Comparison of ENCODE assay signal across 22 cellular contexts in the genomic region with DNA sequence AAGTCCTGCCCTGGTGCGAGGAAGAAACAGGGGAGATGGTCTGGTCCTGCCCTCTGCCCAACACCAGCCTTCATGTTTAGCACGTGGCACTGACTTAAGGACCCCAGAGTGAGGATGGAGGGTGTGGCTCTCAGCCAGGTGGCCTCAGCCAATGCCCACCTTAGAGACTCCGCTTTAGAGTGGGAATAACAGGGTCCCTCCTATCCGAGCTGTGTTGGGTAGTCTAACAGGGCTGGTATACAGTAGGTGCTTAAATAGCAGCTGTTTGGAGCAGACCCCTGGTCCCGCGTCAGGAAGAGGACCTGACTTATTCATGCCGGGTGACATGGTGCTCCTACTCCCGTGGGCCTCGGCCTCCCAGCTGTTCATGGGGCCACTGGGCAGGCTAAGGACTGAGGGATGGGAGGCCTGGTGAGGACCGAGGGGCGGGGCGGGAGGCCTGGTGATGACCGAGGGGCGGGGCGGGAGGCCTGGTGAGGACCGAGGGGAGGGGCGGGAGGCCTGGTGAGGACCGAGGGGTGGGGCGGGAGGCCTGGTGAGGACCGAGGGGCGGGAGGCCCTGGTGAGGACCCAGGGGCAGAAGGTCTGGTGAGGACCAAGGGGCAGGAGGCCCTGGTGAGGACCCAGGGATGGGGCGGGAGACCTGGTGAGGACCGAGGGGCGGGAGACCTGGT.
"Had no signal": no experiment of that assay in that cellular context is flagged by ENCODE, and none has a peak within 500 bp of the region (broad histone marks: within the 10 kb centered on the region; RNA-seq: fewer than 3 reads in every experiment).

No MANE protein-coding gene starts in this region.

- H3K27ac Mint-ChIP-seq: activated T-cell treated with anti-CD3 and anti-CD28 coated beads, Interleukin-2, amount 50 U/mL, for 24 hours; activated T-helper 17 cell treated with anti-CD3 and anti-CD28 coated beads, Interleukin-2, amount 50 U/mL, for 72 hours had no signal

- H3K27ac ChIP-seq: breast epithelium, coronary artery, esophagus squamous epithelium, gastrocnemius medialis, left lung, ovary, prostate gland, tibial nerve had no signal

- ATAC-seq: activated T-helper 17 cell treated with anti-CD3 and anti-CD28 coated beads, Interleukin-2, amount 50 U/mL, for 72 hours; gastrocnemius medialis; naive thymus-derived CD4-positive, alpha-beta T cell; stimulated activated naive CD8-positive, alpha-beta T cell treated with anti-CD3 and anti-CD28 coated beads, Interleukin-15, amount 100 ng/mL, for 72 hours had no signal

- H3K9me3 ChIP-seq: breast epithelium, esophagus squamous epithelium, gastrocnemius medialis, left lung, ovary, prostate gland, tibial nerve had no signal

- H3K27me3 ChIP-seq: breast epithelium had no signal

- H3K27me3 Mint-ChIP-seq: activated naive CD8-positive, alpha-beta T cell treated with anti-CD3 and anti-CD28 coated beads for 36 hours; activated T-cell treated with anti-CD3 and anti-CD28 coated beads, Interleukin-2, amount 50 U/mL, for 24 hours; activated T-helper 17 cell treated with anti-CD3 and anti-CD28 coated beads, Interleukin-2, amount 50 U/mL, for 72 hours; naive thymus-derived CD4-positive, alpha-beta T cell; stimulated activated naive CD8-positive, alpha-beta T cell treated with anti-CD3 and anti-CD28 coated beads, Interleukin-15, amount 100 ng/mL, for 72 hours had no signal

- H3K4me3 ChIP-seq: breast epithelium, coronary artery, esophagus squamous epithelium, gastrocnemius medialis, left lung, lung, ovary, prostate gland, tibial nerve had no signal

- H3K4me1 ChIP-seq: prostate gland had no signal

- H3K9me3 Mint-ChIP-seq: activated naive CD8-positive, alpha-beta T cell treated with anti-CD3 and anti-CD28 coated beads for 36 hours; activated T-cell treated with anti-CD3 and anti-CD28 coated beads, Interleukin-2, amount 50 U/mL, for 24 hours; activated T-helper 17 cell treated with anti-CD3 and anti-CD28 coated beads, Interleukin-2, amount 50 U/mL, for 72 hours; endodermal cell; stimulated activated naive CD8-positive, alpha-beta T cell treated with anti-CD3 and anti-CD28 coated beads, Interleukin-15, amount 100 ng/mL, for 72 hours had no signal

- H3K36me3 Mint-ChIP-seq: activated naive CD8-positive, alpha-beta T cell treated with anti-CD3 and anti-CD28 coated beads for 36 hours; naive thymus-derived CD4-positive, alpha-beta T cell had no signal

- DNase-seq: activated CD4-positive, alpha-beta T cell treated with anti-CD3 and anti-CD28 coated beads for 1 hour; activated CD4-positive, alpha-beta T cell treated with anti-CD3 and anti-CD28 coated beads, Interleukin-2, amount 50 U/mL, for 4 hours; activated CD8-positive, alpha-beta memory T cell treated with anti-CD3 and anti-CD28 coated beads for 24 hours; activated CD8-positive, alpha-beta memory T cell treated with anti-CD3 and anti-CD28 coated beads, Interleukin-2, amount 50 U/mL, for 4 hours; activated naive CD8-positive, alpha-beta T cell treated with anti-CD3 and anti-CD28 coated beads for 36 hours; activated T-cell treated with anti-CD3 and anti-CD28 coated beads, Interleukin-2, amount 50 U/mL, for 24 hours; cerebellar nuclear complex; esophagus squamous epithelium; gastrocnemius medialis; head of caudate nucleus; left lung; naive thymus-derived CD4-positive, alpha-beta T cell; ovary; stimulated activated CD4-positive, alpha-beta T cell treated with anti-CD3 and anti-CD28 coated beads, Interleukin-4, amount 100 ng/mL, for 4 hours; stimulated activated naive CD8-positive, alpha-beta T cell treated with anti-CD3 and anti-CD28 coated beads, Interleukin-15, amount 100 ng/mL, for 72 hours had no signal

- H3K36me3 ChIP-seq: breast epithelium, esophagus squamous epithelium, gastrocnemius medialis, left lung, ovary, prostate gland, tibial nerve had no signal

- H3K4me3 Mint-ChIP-seq: activated naive CD8-positive, alpha-beta T cell treated with anti-CD3 and anti-CD28 coated beads for 36 hours; activated T-cell treated with anti-CD3 and anti-CD28 coated beads, Interleukin-2, amount 50 U/mL, for 24 hours; activated T-helper 17 cell treated with anti-CD3 and anti-CD28 coated beads, Interleukin-2, amount 50 U/mL, for 72 hours; endodermal cell had no signal
